Comparison of ENCODE assay signal across 1 cellular context in genomic region chr14:39017096-39018016, GRCh38.
TF ChIP-seq lines count a peak whose summit lies in the region.
"Not testable (repeated sequence)": the region's sequence is repeated elsewhere in the genome, so short reads cannot be mapped to it uniquely, and the experiment has no call there.

No MANE protein-coding gene starts in this region.

TF ChIP-seq in HepG2, 621 proteins besides CTCF, POLR2A, EP300 and RAD21 (continued from another document and continues in another):
- TF ChIP-seq PATZ1 (CRISPR knock-in tag; IDR thresholded peaks at IDR 0.05) (peak; percentile 72; the same call in 1 of the 2 replicates), RFXAP (CRISPR knock-in tag; IDR thresholded peaks at IDR 0.05; ENCODE audit: borderline replicate concordance) (0 out of 2 replicates have a peak, but pooled peaks have one; percentile 30), ZNF512B (CRISPR knock-in tag; IDR thresholded peaks at IDR 0.05; ENCODE audit: borderline replicate concordance) (peak; percentile 85; the same call in 1 of the 2 replicates), ZBTB7B (CRISPR knock-in tag; IDR thresholded peaks at IDR 0.05) (peak; percentile 72; the same call in 1 of the 2 replicates), ZNF766 (CRISPR knock-in tag; IDR thresholded peaks at IDR 0.05; ENCODE audit: borderline replicate concordance) (peak; percentile 60; the same call in 1 of the 2 replicates), ZKSCAN8 (CRISPR knock-in tag; IDR thresholded peaks at IDR 0.05; ENCODE audit: borderline replicate concordance) (0 out of 2 replicates have a peak, but pooled peaks have one; percentile 22), ZFP90 (CRISPR knock-in tag; IDR thresholded peaks at IDR 0.05; ENCODE audit: borderline replicate concordance) (peak; percentile 93), CBX5 (CRISPR knock-in tag; IDR thresholded peaks at IDR 0.05; ENCODE audit: borderline replicate concordance) (peak; percentile 60; the same call in 1 of the 2 replicates), ARID4A (CRISPR knock-in tag; IDR thresholded peaks at IDR 0.05; ENCODE audit: borderline replicate concordance) (peak; percentile 85; the same call in 1 of the 2 replicates), ZNF576 (CRISPR knock-in tag; IDR thresholded peaks at IDR 0.05) (peak; percentile 85; the same call in 1 of the 2 replicates), SOX5 (CRISPR knock-in tag; IDR thresholded peaks at IDR 0.05; ENCODE audit: borderline replicate concordance) (peak; percentile 54; the same call in 1 of the 2 replicates), ASH2L (IDR thresholded peaks at IDR 0.05; ENCODE audit: insufficient read length, low read depth, low read length) (peak; percentile 28), TBX3 (IDR thresholded peaks at IDR 0.05; ENCODE audit: borderline replicate concordance) (peak; percentile 59; the same call in 1 of the 2 replicates), ZSCAN21 (CRISPR knock-in tag; IDR thresholded peaks at IDR 0.05; ENCODE audit: borderline replicate concordance) (0 out of 2 replicates have a peak, but pooled peaks have one; percentile 78), TCF7 (IDR thresholded peaks at IDR 0.05; ENCODE audit: low read depth) (peak; percentile 31; the same call in 1 of the 2 replicates), HMGXB4 (CRISPR knock-in tag; IDR thresholded peaks at IDR 0.05; ENCODE audit: borderline replicate concordance in 1 of 2, low read depth in 1 of 2) (peak; percentile 28 to 76; a peak in 2 of 4 replicates), FLYWCH1 (CRISPR knock-in tag; IDR thresholded peaks at IDR 0.05) (0 out of 2 replicates have a peak, but pooled peaks have one; percentile 63), ZNF768 (CRISPR knock-in tag; IDR thresholded peaks at IDR 0.05) (peak; percentile 62), ZNF225 (CRISPR knock-in tag; IDR thresholded peaks at IDR 0.05) (peak; percentile 94), GATAD1 (CRISPR knock-in tag; IDR thresholded peaks at IDR 0.05) (peak; percentile 63), TFE3 (CRISPR knock-in tag; IDR thresholded peaks at IDR 0.05) (0 out of 2 replicates have a peak, but pooled peaks have one; percentile 27), NAIF1 (CRISPR knock-in tag; IDR thresholded peaks at IDR 0.05; ENCODE audit: borderline replicate concordance) (0 out of 2 replicates have a peak, but pooled peaks have one; percentile 17), HES4 (CRISPR knock-in tag; IDR thresholded peaks at IDR 0.05; ENCODE audit: borderline replicate concordance) (peak; percentile 95), ZFP91 (CRISPR knock-in tag; IDR thresholded peaks at IDR 0.05; ENCODE audit: borderline replicate concordance) (peak; percentile 89), HNF4G (CRISPR knock-in tag; IDR thresholded peaks at IDR 0.05; ENCODE audit: borderline replicate concordance, low read depth) (0 out of 2 replicates have a peak, but pooled peaks have one; percentile 52), MEF2D (CRISPR knock-in tag; IDR thresholded peaks at IDR 0.05) (peak; percentile 96), ZBTB42 (CRISPR knock-in tag; IDR thresholded peaks at IDR 0.05) (0 out of 2 replicates have a peak, but pooled peaks have one; percentile 52), CREB3 (CRISPR knock-in tag; IDR thresholded peaks at IDR 0.05) (peak; percentile 74; the same call in 1 of the 2 replicates), ZNF574 (CRISPR knock-in tag; IDR thresholded peaks at IDR 0.05) (peak; percentile 55; the same call in 1 of the 2 replicates), MIER3 (CRISPR knock-in tag; IDR thresholded peaks at IDR 0.05; ENCODE audit: borderline replicate concordance) (0 out of 2 replicates have a peak, but pooled peaks have one; percentile 29), ZNF614 (CRISPR knock-in tag; IDR thresholded peaks at IDR 0.05; ENCODE audit: borderline replicate concordance) (peak; percentile 77; the same call in 1 of the 2 replicates), TARDBP (CRISPR knock-in tag; IDR thresholded peaks at IDR 0.05) (peak; percentile 54; the same call in 1 of the 2 replicates), ZMAT3 (CRISPR knock-in tag; conservative IDR thresholded peaks at IDR 0.05) (peak; percentile 92), FOXA1 (IDR thresholded peaks at IDR 0.05) (peak; percentile 62), FOXA1 (CRISPR knock-in tag; IDR thresholded peaks at IDR 0.05) (peak; percentile 91), RFXANK (CRISPR knock-in tag; IDR thresholded peaks at IDR 0.05) (0 out of 2 replicates have a peak, but pooled peaks have one; percentile 42), ZFP37 (CRISPR knock-in tag; IDR thresholded peaks at IDR 0.05; ENCODE audit: borderline replicate concordance) (peak; percentile 92), DRAP1 (CRISPR knock-in tag; IDR thresholded peaks at IDR 0.05) (peak; percentile 44)
- not testable (repeated sequence) for TF ChIP-seq HNF4G (IDR thresholded peaks at IDR 0.05; ENCODE audit: borderline replicate concordance, low read depth, low read length)
